ENCODE assay signal across 1 cellular context in genomic region chr7:44113764-44114354, GRCh38.
TF ChIP-seq lines count a peak whose summit lies in the region.

No MANE protein-coding gene starts in this region.

TF ChIP-seq in H1, 55 proteins besides CTCF, POLR2A, EP300 and RAD21:
- TF ChIP-seq POU5F1 (IDR thresholded peaks at IDR 0.05; ENCODE audit: low read depth, low read length) (no peak), MAX (IDR thresholded peaks at IDR 0.05) (no peak), POLR2AphosphoS5 (IDR thresholded peaks at IDR 0.05; ENCODE audit: low read depth, low read length) (0 out of 2 replicates have a peak, but pooled peaks have one; percentile 9), NANOG (IDR thresholded peaks at IDR 0.05; ENCODE audit: insufficient read depth, low read depth, low read length, poor library complexity, severe bottlenecking) (no peak), CBX8 (IDR thresholded peaks at IDR 0.05; ENCODE audit: borderline replicate concordance, low read depth, low read length) (no peak)
